ENCODE assay signal across 13 cellular contexts in the genomic region with DNA sequence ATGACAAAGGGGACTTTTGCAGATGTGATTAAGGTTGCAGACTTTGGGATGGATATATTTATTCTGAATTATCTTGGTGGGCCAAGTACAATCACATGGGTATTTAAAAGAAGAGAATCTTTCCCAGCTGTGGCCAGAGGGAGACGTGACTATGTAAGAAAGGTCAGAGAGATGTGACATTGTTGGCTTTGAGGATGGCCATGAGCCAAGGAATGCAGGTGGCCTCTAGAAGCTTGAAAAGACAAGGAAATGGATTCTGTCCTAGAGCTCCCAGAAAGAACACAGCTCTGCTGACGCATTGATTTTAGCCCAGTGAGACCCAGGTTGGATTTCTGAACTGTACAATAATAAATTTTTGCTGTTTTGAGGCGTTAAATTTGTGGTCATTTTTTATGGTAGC.
A peak's percentile ranks its signal among the peaks of the same experiment; 100 is the strongest.
DNase-seq lines count a peak whose midpoint lies in the region; ATAC-seq, FAIRE-seq and TF ChIP-seq lines count a peak whose summit lies in the region.
"Had no signal": no experiment of that assay in that cellular context is flagged by ENCODE, and none has a peak within 500 bp of the region (broad histone marks: within the 10 kb centered on the region; RNA-seq: fewer than 3 reads in every experiment).

No MANE protein-coding gene starts in this region.

- intact Hi-C loops in transverse colon (cut with DNase I; ENCODE audit: low total_unique reads) = loop anchor here (10.0 kb wide), 1 partner anchor 159 kb away; no protein-coding TSS in a partner anchor

- 39 to 58% methylated on average over 3 of the region's 3 CpGs for WGBS in transverse colon (ENCODE audit: low coverage in 1 of 2), 2 donors

- peak overlapping the region in 2 of 4 donors; percentile 26 to 47 for H3K27ac ChIP-seq in transverse colon
- H3K27ac ChIP-seq: lower lobe of right lung had no signal

- FAIRE-seq in GM19239 (lab: Jason Lieb, UNC) = no peak

- TF ChIP-seq CTCF in cardiac fibroblast (IDR thresholded peaks at IDR 0.05; ENCODE audit: low read depth, low read length) = no peak
- no peak for TF ChIP-seq CTCF in transverse colon (IDR thresholded peaks at IDR 0.05)

- H3K9me3 ChIP-seq in transverse colon = no peaks in the 10 kb centered on the region
- H3K9me3 ChIP-seq: lower lobe of right lung, upper lobe of left lung had no signal

- no peak for ATAC-seq in HG02678 (IDR thresholded peaks at IDR 0.05; ENCODE audit: unreplicated experiment)
- ATAC-seq: WTC11 had no signal

- TF ChIP-seq EP300 in transverse colon (IDR thresholded peaks at IDR 0.05; ENCODE audit: low read depth) = no peak

- H3K4me3 ChIP-seq in cardiac fibroblast (replicated peaks in 1 of 2; ENCODE audit: low read depth in 2 of 2, low read length in 2 of 2) (no peak overlapping the region), transverse colon (no peak overlapping the region)
- H3K4me3 ChIP-seq: lower lobe of right lung, upper lobe of left lung had no signal

- no peaks in the 10 kb centered on the region for H3K27me3 ChIP-seq in transverse colon
- H3K27me3 ChIP-seq: upper lobe of left lung had no signal

- no peaks in the 10 kb centered on the region for H3K36me3 ChIP-seq in transverse colon
- H3K36me3 ChIP-seq: lower lobe of right lung, upper lobe of left lung had no signal

- DNase-seq in A172 (ENCODE audit: low spot score) = peak; percentile 67
- DNase-seq in LoVo (ENCODE audit: low spot score) = peak; percentile 32
- peak; percentile 53 to 77 for DNase-seq in cardiac fibroblast (ENCODE audit: low read depth in 2 of 2)
- peak; percentile 39 for DNase-seq in myocyte (ENCODE audit: low read depth)
- DNase-seq in transverse colon = no peak
- DNase-seq in GM19239 (ENCODE audit: insufficient read length, low spot score) = no peak
- DNase-seq in OCI-M2 (lab: John Stamatoyannopoulos, UW; ENCODE audit: unreplicated experiment) = no peak
- DNase-seq: activated CD8-positive, alpha-beta memory T cell treated with anti-CD3 and anti-CD28 coated beads, Interleukin-2, amount 50 U/mL, for 48 hours; activated naive CD4-positive, alpha-beta T cell treated with anti-CD3 and anti-CD28 coated beads, Interleukin-2, amount 50 U/mL, for 16 hours; lower lobe of right lung had no signal

- in situ Hi-C loops in transverse colon (cut with MboI; ENCODE audit: low pct_ligation_motif_present in 1 of 4, low pct_unique_long_range_greater_than_20kb in 1 of 4, low sequenced_read_pairs in 3 of 4) = no loop called here

- H3K4me1 ChIP-seq in transverse colon = peaks cover 0 to 24% (median 0%) of the 10 kb centered on the region in 4 donors

- TF ChIP-seq POLR2A in transverse colon (IDR thresholded peaks at IDR 0.05) = no peak

Comparison
In these comparisons a context has a peak if more than half of its experiments do, and no peak if none do; other contexts are left out.
1. DNase-seq: peak in A172 (single experiment), LoVo (single experiment), cardiac fibroblast (2 of 2) and myocyte (single experiment); none in transverse colon (single experiment), GM19239 (single experiment) and OCI-M2 (single experiment).